In the genomic region with DNA sequence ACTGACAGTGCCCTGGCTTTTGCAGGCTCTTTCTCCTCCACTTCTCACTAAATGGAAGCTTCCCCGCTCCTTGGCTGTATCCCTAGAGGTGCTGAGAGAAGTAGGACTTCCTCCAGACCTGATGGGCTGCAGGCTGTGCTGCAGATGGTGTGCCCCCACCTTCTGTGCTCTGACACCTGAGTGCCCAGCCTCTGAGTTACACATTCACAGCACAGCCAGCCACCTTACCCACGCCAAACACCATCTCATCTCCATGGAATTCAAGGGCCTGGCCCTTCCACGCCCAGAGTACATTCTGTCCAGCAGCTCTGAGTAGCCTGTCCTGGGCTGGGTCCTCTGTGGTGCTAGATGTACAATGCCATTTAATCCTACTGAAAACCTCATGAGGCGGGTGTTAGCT, we compare ENCODE assay signal across 18 cellular contexts. TPM values are rescaled to one million over a fixed set of nuclear protein-coding genes. Genes with fewer than 3 reads are reported as not detected.
DNase-seq lines count a peak whose midpoint lies in the region; ATAC-seq lines count a peak whose summit lies in the region.
"Had no signal": no experiment of that assay in that cellular context is flagged by ENCODE, and none has a peak within 500 bp of the region (broad histone marks: within the 10 kb centered on the region; RNA-seq: fewer than 3 reads in every experiment).

No MANE protein-coding gene starts in this region.

- H3K36me3 ChIP-seq in adipocyte (ENCODE audit: control insufficient read depth, insufficient read depth, low read length, severe bottlenecking): peaks cover 33% of the 10 kb centered on the region

- intact Hi-C loops in left cardiac atrium (cut with DNase I): no loop called here

- H3K9ac ChIP-seq in adipocyte (ENCODE audit: low read length): no peak overlapping the region
- H3K9ac ChIP-seq: BLaER1 had no signal

- peaks cover 10% of the 10 kb centered on the region for H3K9me3 ChIP-seq in adipocyte (ENCODE audit: control insufficient read depth, low read length)
- H3K9me3 ChIP-seq: HAP-1 had no signal

- peak; percentile 61 to 94 for ATAC-seq in left cardiac atrium
- ATAC-seq in GM19463 (IDR thresholded peaks at IDR 0.05; ENCODE audit: unreplicated experiment): no peak
- no peak for ATAC-seq in GM18498 (IDR thresholded peaks at IDR 0.05; ENCODE audit: unreplicated experiment)
- ATAC-seq: stimulated activated effector memory CD8-positive, alpha-beta T cell treated with anti-CD3 and anti-CD28 coated beads, Interleukin-12 subunit alpha, Interleukin-12 subunit beta, amount 100 ng/mL, for 72 hours had no signal

- peak; percentile 39 for DNase-seq in EL
- DNase-seq in adipocyte (ENCODE audit: low read depth): peak; percentile 56
- peak; percentile 36 for DNase-seq in left cardiac atrium
- DNase-seq in renal cortical epithelial cell (ENCODE audit: low read depth): peak; percentile 88
- DNase-seq in NCI-H82 treated with DMSO at 0.1 percent for 48 hours (lab: John Stamatoyannopoulos, UW; ENCODE audit: unreplicated experiment): no peak
- no peak for DNase-seq in NCI-H1417 treated with DMSO at 0.1 percent for 48 hours (lab: John Stamatoyannopoulos, UW)
- DNase-seq: activated naive CD4-positive, alpha-beta T cell treated with Interleukin-2 at 50 U/mL for 16 hours; cortex of kidney; NCI-H146; NCI-H69; SHP77 treated with DMSO at 0.1 percent for 48 hours; stimulated activated CD4-positive, alpha-beta T cell treated with anti-CD3 and anti-CD28 coated beads, Interleukin-2, amount 100 ng/mL, for 24 hours had no signal

- H3K4me3 ChIP-seq in adipocyte (ENCODE audit: low read length): no peak overlapping the region
- H3K4me3 ChIP-seq: BLaER1, HAP-1 had no signal

- peaks cover 11% of the 10 kb centered on the region for H3K4me1 ChIP-seq in adipocyte (ENCODE audit: control insufficient read depth, insufficient read depth, low read length)
- H3K4me1 ChIP-seq: BLaER1, HAP-1 had no signal

- no peaks in the 10 kb centered on the region for H3K27me3 ChIP-seq in adipocyte (replicated peaks; ENCODE audit: control insufficient read depth, insufficient read depth, low read length)
- H3K27me3 ChIP-seq: BLaER1 had no signal

RNA-seq across cellular contexts. Expression of a gene that starts 5.3 kb away (rescaled TPM):
- total RNA-seq in left cardiac atrium (not detected), renal cortical epithelial cell (1.9 TPM in 1 of 2 replicates, not detected in the other)
- total RNA-seq: activated CD8-positive, alpha-beta memory T cell treated with anti-CD3 and anti-CD28 coated beads for 36 hours had no signal

RNA-seq across cellular contexts. Expression of a gene that starts 12.6 kb away (rescaled TPM):
- total RNA-seq in left cardiac atrium: 10 to 100 TPM; 14.0 to 18.7 TPM
- 47.5 and 144 TPM in 2 replicates for total RNA-seq in renal cortical epithelial cell

RNA-seq across cellular contexts. Expression of a gene that starts 14.1 kb away (rescaled TPM):
- total RNA-seq in left cardiac atrium (not detected), renal cortical epithelial cell (0.17 TPM in 1 of 2 replicates, not detected in the other)
- total RNA-seq: activated CD8-positive, alpha-beta memory T cell treated with anti-CD3 and anti-CD28 coated beads for 36 hours had no signal

RNA-seq across cellular contexts. Expression of a gene that starts 18.6 kb away (rescaled TPM):
- 10 to 100 TPM; 24.4 to 25.3 TPM for total RNA-seq in left cardiac atrium
- total RNA-seq in renal cortical epithelial cell: 17.2 and 24.2 TPM in 2 replicates

RNA-seq across cellular contexts. Expression of a gene that starts 42.3 kb away (rescaled TPM):
- 10 to 100 TPM; 58.4 to 60.2 TPM for total RNA-seq in left cardiac atrium
- total RNA-seq in renal cortical epithelial cell: 165 and 197 TPM in 2 replicates

Comparison
In these comparisons a context has a peak if more than half of its experiments do, and no peak if none do; other contexts are left out.
1. DNase-seq: peak in EL (single experiment), adipocyte (single experiment), left cardiac atrium (single experiment) and renal cortical epithelial cell (single experiment); none in NCI-H82 treated with DMSO at 0.1 percent for 48 hours (single experiment) and NCI-H1417 treated with DMSO at 0.1 percent for 48 hours (single experiment).
2. ATAC-seq: peak in left cardiac atrium (2 of 2); none in GM19463 (single experiment) and GM18498 (single experiment).